8 cellular contexts compared by ENCODE assay signal in genomic region chr12:56448860-56449621, GRCh38. TPM values are rescaled to one million over a fixed set of nuclear protein-coding genes. Genes with fewer than 3 reads are reported as not detected.
A peak's percentile ranks its signal among the peaks of the same experiment; 100 is the strongest.
DNase-seq lines count a peak whose midpoint lies in the region; ATAC-seq and TF ChIP-seq lines count a peak whose summit lies in the region.

TSS of gene TIMELESS (minus strand) at chr12:56449426. CDS start at chr12:56434170, 15,256 bp downstream.

- POLR2A ChIA-PET in BJ (lab: Charles Lee), result interaction anchor here (0.5 to 0.6 kb wide), 2 partner anchors 37 to 100 kb away, joined by 6 to 7 read pairs; no protein-coding TSS in a partner anchor

- H3K4me1 Mint-ChIP-seq in dendritic cell treated with granulocyte-macrophage colony-stimulating factor and Interleukin-4, amounts not matched to agents 40 ng/mL and 50 ng/mL, for 4 days (ENCODE audit: low read depth), result peaks cover 29% of the 10 kb centered on the region

- no peaks in the 10 kb centered on the region for H3K27me3 Mint-ChIP-seq in dendritic cell treated with granulocyte-macrophage colony-stimulating factor and Interleukin-4, amounts not matched to agents 40 ng/mL and 50 ng/mL, for 4 days

- ATAC-seq in HG03460 (IDR thresholded peaks at IDR 0.05; ENCODE audit: unreplicated experiment), result peak; percentile 95
- ATAC-seq in left lobe of liver, result peak; percentile 97

- H3K27me3 ChIP-seq in BJ (ENCODE audit: control insufficient read depth, insufficient read depth, low read length), result peaks cover 2% of the 10 kb centered on the region; the same call in 1 of the 2 replicates

- peak within 1 kb of the TSS; percentile 68 for H3K4me3 ChIP-seq in BJ (ENCODE audit: low read depth, low read length)

- H3K36me3 ChIP-seq in BJ (ENCODE audit: control insufficient read depth, insufficient read depth, low read length), result no peaks in the 10 kb centered on the region

- peaks cover 5% of the 10 kb centered on the region for H3K9me3 Mint-ChIP-seq in dendritic cell treated with granulocyte-macrophage colony-stimulating factor and Interleukin-4, amounts not matched to agents 40 ng/mL and 50 ng/mL, for 4 days

- H3K36me3 Mint-ChIP-seq in dendritic cell treated with granulocyte-macrophage colony-stimulating factor and Interleukin-4, amounts not matched to agents 40 ng/mL and 50 ng/mL, for 4 days (ENCODE audit: low read depth), result peaks cover 13% of the 10 kb centered on the region

- DNase-seq in BJ (ENCODE audit: low read depth) (peak; percentile 51), GM19240 (ENCODE audit: insufficient read length, low spot score) (peak; percentile 96), NCI-H526 treated with DMSO at 0.1 percent for 48 hours (lab: John Stamatoyannopoulos, UW) (peak; percentile 92), left lobe of liver (ENCODE audit: low spot score) (peak; percentile 91)
- peak; percentile 76 for DNase-seq in activated CD4-positive, alpha-beta T cell treated with anti-CD3 and anti-CD28 coated beads, Interleukin-2, amount 50 U/mL, for 1 hour
- peak; percentile 76 for DNase-seq in stimulated activated CD4-positive, alpha-beta T cell treated with anti-CD3 and anti-CD28 coated beads, Interleukin-2, amount 100 ng/mL, for 4 hours (ENCODE audit: low read depth)

- peak within 1 kb of the TSS; percentile 92 for H3K4me3 Mint-ChIP-seq in dendritic cell treated with granulocyte-macrophage colony-stimulating factor and Interleukin-4, amounts not matched to agents 40 ng/mL and 50 ng/mL, for 4 days

- CTCF ChIA-PET in BJ (lab: Yijun Ruan, JAX), result interaction anchor here (0.5 to 2.0 kb wide), 5 partner anchors 15 to 95 kb away, joined by 3 to 10 read pairs (median 3); no protein-coding TSS in a partner anchor

- no peak for TF ChIP-seq CTCF in BJ (IDR thresholded peaks at IDR 0.05; ENCODE audit: insufficient read depth, low read depth, low read length)

- H3K27ac Mint-ChIP-seq in dendritic cell treated with granulocyte-macrophage colony-stimulating factor and Interleukin-4, amounts not matched to agents 40 ng/mL and 50 ng/mL, for 4 days, result peak within 1 kb of the TSS; percentile 89

- intact Hi-C loops in dendritic cell treated with granulocyte-macrophage colony-stimulating factor and Interleukin-4, amounts not matched to agents 40 ng/mL and 50 ng/mL, for 4 days (cut with micrococcal nuclease), result loop anchor here (1.0 to 5.0 kb wide), 3 partner anchors 19 to 133 kb away; partner anchors contain the start of genes APOF, SPRYD4 and STAT2

RNA-seq across cellular contexts. Expression of gene TIMELESS, which starts in this region (rescaled TPM):
- 2.3 and 2.9 TPM in 2 replicates for polyA plus RNA-seq in BJ (2011; rRNA removed)
- 2.9 and 3.9 TPM in 2 replicates for polyA minus RNA-seq in BJ (2011; rRNA and poly(A)+ RNA removed)
- total RNA-seq in left lobe of liver, result 8.6 TPM

Comparison
In these comparisons a context has a peak if more than half of its experiments do, and no peak if none do; other contexts are left out.
1. Peak in every context shown above with its lines: DNase-seq, ATAC-seq and H3K4me3 ChIP-seq.